In the genomic region with DNA sequence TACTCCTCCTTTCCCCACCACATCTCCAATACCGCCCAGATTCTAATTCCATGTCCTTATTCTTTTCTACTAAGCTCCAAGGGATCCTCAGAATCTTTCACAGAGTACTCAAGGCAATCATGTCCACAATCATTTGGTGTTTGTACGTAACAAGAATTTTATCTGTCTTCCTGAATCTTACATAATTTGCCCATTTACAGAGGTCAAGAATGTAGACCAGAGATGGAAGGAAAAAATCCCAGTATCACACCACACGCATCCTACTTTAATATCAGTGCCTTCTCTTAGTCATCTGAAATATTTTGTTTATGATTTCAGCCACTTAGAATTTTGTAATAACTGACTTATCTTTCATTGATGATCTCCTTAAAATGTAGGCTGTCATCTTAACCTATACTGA, we compare ENCODE assay signal across 30 cellular contexts.
"Had no signal": no experiment of that assay in that cellular context is flagged by ENCODE, and none has a peak within 500 bp of the region (broad histone marks: within the 10 kb centered on the region; RNA-seq: fewer than 3 reads in every experiment).

No MANE protein-coding gene starts in this region.

- H3K4me3 Mint-ChIP-seq: naive thymus-derived CD8-positive, alpha-beta T cell; natural killer cell treated with Interleukin-12 subunit alpha and Interleukin-12 subunit beta and Interleukin-15 and Interleukin-18, amount 100 ng/mL, for 72 hours; nephron progenitor cell; neural crest cell; stimulated activated effector memory CD8-positive, alpha-beta T cell treated with anti-CD3 and anti-CD28 coated beads, Interleukin-12 subunit alpha, Interleukin-12 subunit beta, amount 100 ng/mL, for 72 hours; stimulated activated naive B cell treated with anti-CD40 and anti-IgM and Interleukin-4, amounts not matched to agents 10 μg/mL and 1 μg/mL and 100 μg/mL, for 72 hours; stimulated activated naive CD8-positive, alpha-beta T cell treated with anti-CD3 and anti-CD28 coated beads, Interleukin-15, Interleukin-2, amounts not matched to agents 100 ng/mL and 50 ng/mL, for 24 hours; type B pancreatic cell had no signal

- H3K4me3 ChIP-seq: ovary, psoas muscle, right lobe of liver, sigmoid colon, stomach, thoracic aorta, thyroid gland, tibial nerve, upper lobe of right lung, uterus had no signal

- H3K4me1 ChIP-seq: parathyroid adenoma, psoas muscle, right lobe of liver, stomach, tibial nerve, upper lobe of right lung, uterus had no signal

- H3K79me2 ChIP-seq: parathyroid adenoma had no signal

- H3K27ac ChIP-seq: neutrophil, ovary, parathyroid adenoma, psoas muscle, right lobe of liver, sigmoid colon, stomach, thoracic aorta, thyroid gland, tibial nerve, upper lobe of right lung, uterus had no signal

- H3K27me3 ChIP-seq: neutrophil, ovary, right lobe of liver, sigmoid colon, stomach, thyroid gland, tibial nerve, upper lobe of right lung, uterus had no signal

- H3K9ac ChIP-seq: parathyroid adenoma had no signal

- H3K27me3 Mint-ChIP-seq: naive thymus-derived CD8-positive, alpha-beta T cell; natural killer cell treated with Interleukin-12 subunit alpha and Interleukin-12 subunit beta and Interleukin-15 and Interleukin-18, amount 100 ng/mL, for 72 hours; progenitor cell of endocrine pancreas; stimulated activated naive B cell treated with anti-CD40 and anti-IgM and Interleukin-4, amounts not matched to agents 10 μg/mL and 1 μg/mL and 100 μg/mL, for 72 hours; stimulated activated naive CD8-positive, alpha-beta T cell treated with anti-CD3 and anti-CD28 coated beads, Interleukin-15, Interleukin-2, amounts not matched to agents 100 ng/mL and 50 ng/mL, for 24 hours; type B pancreatic cell had no signal

- H3K36me3 Mint-ChIP-seq: naive thymus-derived CD8-positive, alpha-beta T cell; natural killer cell treated with Interleukin-12 subunit alpha and Interleukin-12 subunit beta and Interleukin-15 and Interleukin-18, amount 100 ng/mL, for 72 hours; stimulated activated effector memory CD8-positive, alpha-beta T cell treated with anti-CD3 and anti-CD28 coated beads, Interleukin-12 subunit alpha, Interleukin-12 subunit beta, amount 100 ng/mL, for 72 hours; stimulated activated naive B cell treated with anti-CD40 and anti-IgM and Interleukin-4, amounts not matched to agents 10 μg/mL and 1 μg/mL and 100 μg/mL, for 72 hours; type B pancreatic cell had no signal

- H3K36me3 ChIP-seq: neutrophil, ovary, right lobe of liver, sigmoid colon, stomach, thoracic aorta, thyroid gland, tibial nerve, upper lobe of right lung, uterus had no signal

- H3K9me3 ChIP-seq: neutrophil, ovary, psoas muscle, thyroid gland, upper lobe of right lung, uterus had no signal

- H3K27ac Mint-ChIP-seq: naive thymus-derived CD8-positive, alpha-beta T cell; natural killer cell treated with Interleukin-12 subunit alpha and Interleukin-12 subunit beta and Interleukin-15 and Interleukin-18, amount 100 ng/mL, for 72 hours; progenitor cell of endocrine pancreas; stimulated activated effector memory CD8-positive, alpha-beta T cell treated with anti-CD3 and anti-CD28 coated beads, Interleukin-12 subunit alpha, Interleukin-12 subunit beta, amount 100 ng/mL, for 72 hours; stimulated activated naive B cell treated with anti-CD40 and anti-IgM and Interleukin-4, amounts not matched to agents 10 μg/mL and 1 μg/mL and 100 μg/mL, for 72 hours; stimulated activated naive CD8-positive, alpha-beta T cell treated with anti-CD3 and anti-CD28 coated beads, Interleukin-15, Interleukin-2, amounts not matched to agents 100 ng/mL and 50 ng/mL, for 24 hours; type B pancreatic cell had no signal

- DNase-seq: naive thymus-derived CD8-positive, alpha-beta T cell; nephron progenitor cell; nucleus accumbens; ovary; posterior cingulate gyrus; psoas muscle; right cardiac atrium; right lobe of liver; sigmoid colon; small intestine; stimulated activated CD4-positive, alpha-beta T cell treated with anti-CD3 and anti-CD28 coated beads, Interleukin-15, amount 100 ng/mL, for 24 hours; stimulated activated CD4-positive, alpha-beta T cell treated with anti-CD3 and anti-CD28 coated beads, Interleukin-2, amount 100 ng/mL, for 24 hours; stimulated activated CD4-positive, alpha-beta T cell treated with anti-CD3 and anti-CD28 coated beads, Interleukin-2, amount 100 ng/mL, for 48 hours; stimulated activated CD4-positive, alpha-beta T cell treated with anti-CD3 and anti-CD28 coated beads, Interleukin-4, amount 100 ng/mL, for 24 hours; stimulated activated naive B cell treated with anti-CD40 and anti-IgM and Interleukin-4, amounts not matched to agents 10 μg/mL and 1 μg/mL and 100 μg/mL, for 72 hours; stimulated activated naive CD4-positive, alpha-beta T cell treated with Interleukin-2 at 50 U/mL for 16 hours; stomach; thyroid gland; upper lobe of right lung; uterus had no signal

- H2AFZ ChIP-seq: parathyroid adenoma had no signal

- H3K4me1 Mint-ChIP-seq: naive thymus-derived CD8-positive, alpha-beta T cell; nephron progenitor cell; neural crest cell; stimulated activated effector memory CD8-positive, alpha-beta T cell treated with anti-CD3 and anti-CD28 coated beads, Interleukin-12 subunit alpha, Interleukin-12 subunit beta, amount 100 ng/mL, for 72 hours; stimulated activated naive B cell treated with anti-CD40 and anti-IgM and Interleukin-4, amounts not matched to agents 10 μg/mL and 1 μg/mL and 100 μg/mL, for 72 hours had no signal

- FAIRE-seq: small intestine had no signal

- H3K9me3 Mint-ChIP-seq: neural crest cell; stimulated activated naive CD8-positive, alpha-beta T cell treated with anti-CD3 and anti-CD28 coated beads, Interleukin-15, Interleukin-2, amounts not matched to agents 100 ng/mL and 50 ng/mL, for 24 hours; type B pancreatic cell had no signal
